Comparison of ENCODE assay signal across 21 cellular contexts in the genomic region with DNA sequence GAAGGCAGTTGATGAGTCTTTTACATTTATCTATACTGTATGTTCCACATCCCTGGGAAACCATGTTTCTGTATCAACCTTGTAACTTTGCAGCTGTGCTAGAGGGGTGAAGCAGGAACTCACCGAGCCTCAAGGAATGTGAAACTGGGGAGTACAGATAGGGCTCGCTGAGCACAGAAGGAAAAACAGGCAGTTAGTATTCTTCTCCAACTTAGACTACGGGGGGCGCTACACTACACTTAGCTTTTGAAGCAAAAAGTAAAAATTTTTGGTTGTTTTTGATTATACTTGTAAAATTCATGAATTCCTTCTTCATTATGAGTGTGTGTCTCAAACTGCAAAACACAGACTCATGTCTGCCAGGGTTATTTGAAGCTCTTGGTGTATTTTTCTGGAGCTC.
A peak's percentile ranks its signal among the peaks of the same experiment; 100 is the strongest.
DNase-seq lines count a peak whose midpoint lies in the region; ATAC-seq, FAIRE-seq and TF ChIP-seq lines count a peak whose summit lies in the region.
"Had no signal": no experiment of that assay in that cellular context is flagged by ENCODE, and none has a peak within 500 bp of the region (broad histone marks: within the 10 kb centered on the region; RNA-seq: fewer than 3 reads in every experiment).

No MANE protein-coding gene starts in this region.

- POLR2A ChIA-PET in A549 (lab: Yijun Ruan, JAX): no interaction called here

- FAIRE-seq in A549 (lab: Jason Lieb, UNC): peak; percentile 56
- FAIRE-seq: D721Med had no signal

- H3K4me3 ChIP-seq in A549 (no peak overlapping the region), Loucy (ENCODE audit: low read length, poor library complexity, severe bottlenecking) (no peak overlapping the region), Peyer's patch (no peak overlapping the region)
- no peak overlapping the region for H3K4me3 ChIP-seq in BLaER1 treated with 17β-estradiol and CSF1 and Interleukin-3, amounts not matched to agents 10 nM and 100 nM

- no peaks in the 10 kb centered on the region for H3K36me3 ChIP-seq in BLaER1 treated with 17β-estradiol and CSF1 and Interleukin-3, amounts not matched to agents 10 nM and 100 nM
- H3K36me3 ChIP-seq in Loucy (ENCODE audit: insufficient read depth, low read length): no peaks in the 10 kb centered on the region
- no peaks in the 10 kb centered on the region for H3K36me3 ChIP-seq in Peyer's patch

- TF ChIP-seq POLR2A in A549 (IDR thresholded peaks at IDR 0.05; ENCODE audit: low read length) (no peak), Peyer's patch (IDR thresholded peaks at IDR 0.05) (no peak)

- WGBS in A549 (ENCODE audit: missing lambda C conversion rate): 4% methylated on average over 4 of the region's 4 CpGs

- no peaks in the 10 kb centered on the region for H3F3A ChIP-seq in Loucy (ENCODE audit: low read depth)

- DNase-seq in A549 (ENCODE audit: low read depth in 1 of 2, low spot score in 1 of 2) (no peak), endothelial cell (ENCODE audit: low spot score) (no peak), Peyer's patch (no peak), globus pallidus (ENCODE audit: low spot score) (no peak)
- DNase-seq: ACHN, IMR-90, NCI-H1694, NCI-H2081, NCI-H2171, NCI-H345, NCI-H524, NCI-H82 had no signal

- no peaks in the 10 kb centered on the region for H3K36me3 Mint-ChIP-seq in endothelial cell (ENCODE audit: low read depth, unreplicated experiment)

- H3K4me2 ChIP-seq in A549 (no peak overlapping the region), Loucy (ENCODE audit: low read depth, low read length, poor library complexity, severe bottlenecking) (no peak overlapping the region)
- H3K4me2 ChIP-seq in BLaER1 treated with 17β-estradiol and CSF1 and Interleukin-3, amounts not matched to agents 10 nM and 100 nM: peak overlapping the region in 6 of 11 experiments; percentile 4 to 51 (median 42); a peak in 12 of 22 replicates
- H3K4me2 ChIP-seq: KMS-11 had no signal

- H3K27ac ChIP-seq in A549 (no peak overlapping the region), Peyer's patch (no peak overlapping the region)
- no peak overlapping the region for H3K27ac ChIP-seq in BLaER1 treated with 17β-estradiol and CSF1 and Interleukin-3, amounts not matched to agents 10 nM and 100 nM
- H3K27ac ChIP-seq: C4-2B, KMS-11 had no signal

- no peak overlapping the region for H3K27ac Mint-ChIP-seq in endothelial cell (ENCODE audit: unreplicated experiment)

- no peak for TF ChIP-seq RAD21 in A549 (conservative IDR thresholded peaks at IDR 0.05 in 1 of 2, IDR thresholded peaks at IDR 0.05 in 1 of 2)

- H3K4me1 ChIP-seq in A549 (no peaks in the 10 kb centered on the region), Loucy (ENCODE audit: insufficient read depth, low read length, poor library complexity, severe bottlenecking) (no peaks in the 10 kb centered on the region), Peyer's patch (no peaks in the 10 kb centered on the region)
- H3K4me1 ChIP-seq in BLaER1 treated with 17β-estradiol and CSF1 and Interleukin-3, amounts not matched to agents 10 nM and 100 nM: peaks cover 0 to 16% (median 8%) of the 10 kb centered on the region in 10 experiments; a peak in 8 of 20 replicates

- no peak overlapping the region for H3K9ac ChIP-seq in BLaER1 treated with 17β-estradiol and CSF1 and Interleukin-3, amounts not matched to agents 10 nM and 100 nM
- H3K9ac ChIP-seq in Loucy (ENCODE audit: low read depth, low read length, poor library complexity, severe bottlenecking): no peak overlapping the region
- H3K9ac ChIP-seq: KMS-11 had no signal

- no peak for TF ChIP-seq EP300 in A549 (IDR thresholded peaks at IDR 0.05)

- no peaks in the 10 kb centered on the region for H4K20me1 ChIP-seq in BLaER1 treated with 17β-estradiol and CSF1 and Interleukin-3, amounts not matched to agents 10 nM and 100 nM
- H4K20me1 ChIP-seq in Loucy (ENCODE audit: insufficient read depth, low read length, poor library complexity, severe bottlenecking): no peaks in the 10 kb centered on the region

- H3K4me3 Mint-ChIP-seq in endothelial cell (ENCODE audit: unreplicated experiment): no peak overlapping the region

- TF ChIP-seq CTCF in A549 (IDR thresholded peaks at IDR 0.05) (no peak), Loucy (conservative IDR thresholded peaks at IDR 0.05; ENCODE audit: low read length) (peak; percentile 38), endothelial cell (IDR thresholded peaks at IDR 0.05; ENCODE audit: unreplicated experiment) (peak; percentile 16), Peyer's patch (IDR thresholded peaks at IDR 0.05) (no peak)

- no peaks in the 10 kb centered on the region for H3K9me2 ChIP-seq in Loucy (replicated peaks; ENCODE audit: low read depth, low read length)

- no peaks in the 10 kb centered on the region for H3K9me3 Mint-ChIP-seq in endothelial cell (ENCODE audit: unreplicated experiment)

- H2AFZ ChIP-seq in Loucy (ENCODE audit: low read length): no peak overlapping the region

- H3K9me3 ChIP-seq in A549: no peaks in the 10 kb centered on the region
- H3K9me3 ChIP-seq in BLaER1 treated with 17β-estradiol and CSF1 and Interleukin-3, amounts not matched to agents 10 nM and 100 nM (replicated peaks in 1 of 11): peaks cover 0 to 7% (median 0%) of the 10 kb centered on the region in 11 experiments; a peak in 2 of 22 replicates
- H3K9me3 ChIP-seq in Loucy (ENCODE audit: insufficient read depth, low read depth, low read length): no peaks in the 10 kb centered on the region
- no peaks in the 10 kb centered on the region for H3K9me3 ChIP-seq in Peyer's patch

- H3K27me3 Mint-ChIP-seq in endothelial cell (ENCODE audit: unreplicated experiment): no peaks in the 10 kb centered on the region

- CTCF ChIA-PET in A549 (lab: Yijun Ruan, JAX): interaction anchor here (0.8 kb wide), 1 partner anchor 31 kb away, joined by 4 read pairs; no protein-coding TSS in a partner anchor

- H3K79me2 ChIP-seq in Loucy (ENCODE audit: insufficient read depth, low read length): no peaks in the 10 kb centered on the region

- ATAC-seq in A549: no peak
- no peak for ATAC-seq in GM21717 (IDR thresholded peaks at IDR 0.05; ENCODE audit: unreplicated experiment)
- no peak for ATAC-seq in GM21381 (IDR thresholded peaks at IDR 0.05; ENCODE audit: unreplicated experiment)
- ATAC-seq: Panc1, SK-N-SH treated with all-trans-retinoic acid at 6 μM for 48 hours had no signal

- H3K27me3 ChIP-seq in BLaER1 treated with 17β-estradiol and CSF1 and Interleukin-3, amounts not matched to agents 10 nM and 100 nM: no peaks in the 10 kb centered on the region
- H3K27me3 ChIP-seq in Loucy (ENCODE audit: insufficient read depth, low read length, poor library complexity, severe bottlenecking) (no peaks in the 10 kb centered on the region), Peyer's patch (no peaks in the 10 kb centered on the region)

- peaks cover 3% of the 10 kb centered on the region for H3K4me1 Mint-ChIP-seq in endothelial cell (ENCODE audit: unreplicated experiment)

TF ChIP-seq in A549, 52 proteins besides CTCF, POLR2A, EP300 and RAD21:
- TF ChIP-seq EHF (CRISPR knock-in tag; IDR thresholded peaks at IDR 0.05): no peak
- no peak for TF ChIP-seq HMGXB4 (CRISPR knock-in tag; IDR thresholded peaks at IDR 0.05; ENCODE audit: borderline replicate concordance)
- no peak for TF ChIP-seq MYC (IDR thresholded peaks at IDR 0.05; ENCODE audit: borderline replicate concordance, low read length)
- TF ChIP-seq CHD4 (IDR thresholded peaks at IDR 0.05; ENCODE audit: borderline replicate concordance): no peak
- TF ChIP-seq NPAS2 (CRISPR knock-in tag; IDR thresholded peaks at IDR 0.05; ENCODE audit: borderline replicate concordance): no peak
- TF ChIP-seq HOXB5 (CRISPR knock-in tag; IDR thresholded peaks at IDR 0.05): no peak
- no peak for TF ChIP-seq RARB (CRISPR knock-in tag; IDR thresholded peaks at IDR 0.05)
- TF ChIP-seq RFX5 (IDR thresholded peaks at IDR 0.05): no peak
- no peak for TF ChIP-seq TP53 (CRISPR knock-in tag; IDR thresholded peaks at IDR 0.05)
- TF ChIP-seq, protein P1, sequence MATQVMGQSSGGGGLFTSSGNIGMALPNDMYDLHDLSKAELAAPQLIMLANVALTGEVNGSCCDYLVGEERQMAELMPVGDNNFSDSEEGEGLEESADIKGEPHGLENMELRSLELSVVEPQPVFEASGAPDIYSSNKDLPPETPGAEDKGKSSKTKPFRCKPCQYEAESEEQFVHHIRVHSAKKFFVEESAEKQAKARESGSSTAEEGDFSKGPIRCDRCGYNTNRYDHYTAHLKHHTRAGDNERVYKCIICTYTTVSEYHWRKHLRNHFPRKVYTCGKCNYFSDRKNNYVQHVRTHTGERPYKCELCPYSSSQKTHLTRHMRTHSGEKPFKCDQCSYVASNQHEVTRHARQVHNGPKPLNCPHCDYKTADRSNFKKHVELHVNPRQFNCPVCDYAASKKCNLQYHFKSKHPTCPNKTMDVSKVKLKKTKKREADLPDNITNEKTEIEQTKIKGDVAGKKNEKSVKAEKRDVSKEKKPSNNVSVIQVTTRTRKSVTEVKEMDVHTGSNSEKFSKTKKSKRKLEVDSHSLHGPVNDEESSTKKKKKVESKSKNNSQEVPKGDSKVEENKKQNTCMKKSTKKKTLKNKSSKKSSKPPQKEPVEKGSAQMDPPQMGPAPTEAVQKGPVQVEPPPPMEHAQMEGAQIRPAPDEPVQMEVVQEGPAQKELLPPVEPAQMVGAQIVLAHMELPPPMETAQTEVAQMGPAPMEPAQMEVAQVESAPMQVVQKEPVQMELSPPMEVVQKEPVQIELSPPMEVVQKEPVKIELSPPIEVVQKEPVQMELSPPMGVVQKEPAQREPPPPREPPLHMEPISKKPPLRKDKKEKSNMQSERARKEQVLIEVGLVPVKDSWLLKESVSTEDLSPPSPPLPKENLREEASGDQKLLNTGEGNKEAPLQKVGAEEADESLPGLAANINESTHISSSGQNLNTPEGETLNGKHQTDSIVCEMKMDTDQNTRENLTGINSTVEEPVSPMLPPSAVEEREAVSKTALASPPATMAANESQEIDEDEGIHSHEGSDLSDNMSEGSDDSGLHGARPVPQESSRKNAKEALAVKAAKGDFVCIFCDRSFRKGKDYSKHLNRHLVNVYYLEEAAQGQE (IDR thresholded peaks at IDR 0.05): no peak

Comparison
In these comparisons a context has a peak if more than half of its experiments do, and no peak if none do; other contexts are left out.
1. H3K4me2 ChIP-seq: peak in BLaER1 treated with 17β-estradiol and CSF1 and Interleukin-3, amounts not matched to agents 10 nM and 100 nM (6 of 11); none in A549 (single experiment) and Loucy (single experiment).
2. CTCF ChIP-seq: peak in Loucy (single experiment) and endothelial cell (single experiment); none in A549 (single experiment) and Peyer's patch (0 of 6).